9 cellular contexts compared by ENCODE assay signal in the genomic region with DNA sequence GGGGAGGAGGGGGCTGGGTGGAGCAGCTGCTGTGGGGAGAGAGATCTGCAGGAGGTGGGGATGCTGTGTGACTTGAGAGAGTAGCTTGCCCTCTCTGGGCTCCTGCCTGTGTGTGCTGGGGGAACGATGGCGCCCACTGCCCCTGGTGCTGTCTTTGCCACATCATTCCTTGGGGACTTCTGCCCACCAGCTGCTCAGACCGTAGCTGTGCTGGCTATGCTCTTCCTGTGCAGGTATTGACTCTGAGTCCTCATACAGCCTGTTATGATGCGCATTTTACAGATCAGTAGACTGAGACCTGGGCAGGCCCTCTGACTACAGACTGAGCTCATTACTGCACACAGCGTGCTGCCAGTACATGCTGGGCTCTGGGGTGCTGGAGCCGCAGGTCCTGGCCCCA. TPM values are rescaled to one million over a fixed set of nuclear protein-coding genes. Genes with fewer than 3 reads are reported as not detected.
DNase-seq lines count a peak whose midpoint lies in the region; ATAC-seq and TF ChIP-seq lines count a peak whose summit lies in the region.
"Had no signal": no experiment of that assay in that cellular context is flagged by ENCODE, and none has a peak within 500 bp of the region (broad histone marks: within the 10 kb centered on the region; RNA-seq: fewer than 3 reads in every experiment).

No MANE protein-coding gene starts in this region.

- CTCF ChIA-PET in Panc1 (lab: Charles Lee) = interaction anchor here (0.7 kb wide), 1 partner anchor 187 kb away, joined by 5 read pairs; no protein-coding TSS in a partner anchor

- H2AFZ ChIP-seq in fibroblast of lung (ENCODE audit: low read length) = no peak overlapping the region

- DNase-seq in Panc1 (ENCODE audit: low read depth, low spot score) (no peak), fibroblast of lung (ENCODE audit: low read depth in 2 of 2) (no peak), occipital lobe (lab: John Stamatoyannopoulos, UW) (no peak), HCEC 1CT (no peak), NCI-H226 (no peak)
- DNase-seq: NCI-H187 had no signal

- no TSS peak for BruUV-seq in Panc1 (replicated peaks; lab: Mats Ljungman, UMichigan)

- H3K27me3 ChIP-seq in BLaER1 treated with 17β-estradiol and CSF1 and Interleukin-3, amounts not matched to agents 10 nM and 100 nM = no peaks in the 10 kb centered on the region
- H3K27me3 ChIP-seq in Panc1 (ENCODE audit: control insufficient read depth, insufficient read depth, low read length) (no peaks in the 10 kb centered on the region), fibroblast of lung (ENCODE audit: control insufficient read depth, insufficient read depth, low read length) (no peaks in the 10 kb centered on the region), neutrophil (no peaks in the 10 kb centered on the region)

- peak overlapping the region; percentile 54 to 99 (median 97); a peak in 21 of 22 replicates for H3K27ac ChIP-seq in BLaER1 treated with 17β-estradiol and CSF1 and Interleukin-3, amounts not matched to agents 10 nM and 100 nM
- H3K27ac ChIP-seq in Panc1 (ENCODE audit: low read length) (peak overlapping the region; percentile 57), fibroblast of lung (ENCODE audit: insufficient read depth, low read length) (peak overlapping the region; percentile 2), neutrophil (peak overlapping the region; percentile 64)

- in situ Hi-C loops in Panc1 (cut with HindIII; ENCODE audit: low pct_unique_long_range_greater_than_20kb, low sequenced_read_pairs) = no loop called here

- POLR2A ChIA-PET in Panc1 (lab: Charles Lee) = no interaction called here

- H3K36me3 ChIP-seq in BLaER1 treated with 17β-estradiol and CSF1 and Interleukin-3, amounts not matched to agents 10 nM and 100 nM = peaks cover 42 to 100% (median 93%) of the 10 kb centered on the region in 11 experiments
- H3K36me3 ChIP-seq in Panc1 (ENCODE audit: control insufficient read depth, insufficient read depth, low read length) = no peaks in the 10 kb centered on the region
- peaks cover 11% of the 10 kb centered on the region for H3K36me3 ChIP-seq in fibroblast of lung (ENCODE audit: control insufficient read depth, insufficient read depth, low read length)
- H3K36me3 ChIP-seq in neutrophil = peaks cover 34% of the 10 kb centered on the region

- H4K20me1 ChIP-seq in BLaER1 treated with 17β-estradiol and CSF1 and Interleukin-3, amounts not matched to agents 10 nM and 100 nM = peaks cover 0 to 80% (median 45%) of the 10 kb centered on the region in 11 experiments; a peak in 14 of 22 replicates
- no peaks in the 10 kb centered on the region for H4K20me1 ChIP-seq in fibroblast of lung (ENCODE audit: control insufficient read depth, extremely low read depth, insufficient read depth, low read length)

- H3K4me2 ChIP-seq in BLaER1 treated with 17β-estradiol and CSF1 and Interleukin-3, amounts not matched to agents 10 nM and 100 nM = peak overlapping the region; percentile 82 to 91 (median 87)
- H3K4me2 ChIP-seq in fibroblast of lung (ENCODE audit: extremely low read depth, insufficient read depth, low read length) = no peak overlapping the region

- H3K79me2 ChIP-seq in fibroblast of lung (ENCODE audit: control insufficient read depth, insufficient read depth, low read length) = peaks cover 19% of the 10 kb centered on the region

- H3K9ac ChIP-seq in BLaER1 treated with 17β-estradiol and CSF1 and Interleukin-3, amounts not matched to agents 10 nM and 100 nM = peak overlapping the region; percentile 56 to 91 (median 71); a peak in 21 of 22 replicates
- H3K9ac ChIP-seq in fibroblast of lung (ENCODE audit: insufficient read depth, low read length) = no peak overlapping the region

- TF ChIP-seq CTCF in Panc1 (IDR thresholded peaks at IDR 0.05) = no peak
- TF ChIP-seq CTCF in fibroblast of lung (conservative IDR thresholded peaks at IDR 0.05 in 1 of 2, IDR thresholded peaks at IDR 0.05 in 1 of 2; ENCODE audit: low read depth in 1 of 2, low read length in 2 of 2) = no peak
- TF ChIP-seq CTCF in neutrophil (IDR thresholded peaks at IDR 0.05) = no peak

- ATAC-seq in Panc1 = no peak
- ATAC-seq in GM18870 (IDR thresholded peaks at IDR 0.05; ENCODE audit: unreplicated experiment) = no peak

- peaks cover 78 to 100% (median 98%) of the 10 kb centered on the region in 10 experiments for H3K4me1 ChIP-seq in BLaER1 treated with 17β-estradiol and CSF1 and Interleukin-3, amounts not matched to agents 10 nM and 100 nM
- H3K4me1 ChIP-seq in Panc1 (ENCODE audit: control insufficient read depth, insufficient read depth, low read length) (peaks cover 24% of the 10 kb centered on the region), fibroblast of lung (ENCODE audit: control insufficient read depth, extremely low read depth, insufficient read depth, low read length) (peaks cover 14% of the 10 kb centered on the region), neutrophil (ENCODE audit: control insufficient read depth in 1 of 2, insufficient read depth in 1 of 2, low read depth in 1 of 2, low read length in 1 of 2) (peaks cover 17 to 32% of the 10 kb centered on the region in 2 experiments)

- intact Hi-C loops in Panc1 (cut with micrococcal nuclease; ENCODE audit: unreplicated experiment) = no loop called here

- H3K9me3 ChIP-seq in BLaER1 treated with 17β-estradiol and CSF1 and Interleukin-3, amounts not matched to agents 10 nM and 100 nM (replicated peaks in 1 of 11) = peaks cover 0 to 6% (median 0%) of the 10 kb centered on the region in 11 experiments; a peak in 2 of 22 replicates
- H3K9me3 ChIP-seq in Panc1 (ENCODE audit: control insufficient read depth, insufficient read depth, low read depth, low read length) (no peaks in the 10 kb centered on the region), fibroblast of lung (ENCODE audit: control insufficient read depth, insufficient read depth, low read depth, low read length) (no peaks in the 10 kb centered on the region), neutrophil (no peaks in the 10 kb centered on the region)

- H3K4me3 ChIP-seq in BLaER1 treated with 17β-estradiol and CSF1 and Interleukin-3, amounts not matched to agents 10 nM and 100 nM = peak overlapping the region in 7 of 10 experiments; percentile 7 to 60 (median 24); a peak in 7 of 20 replicates
- H3K4me3 ChIP-seq in Panc1 (ENCODE audit: low read depth in 2 of 2, low read length in 2 of 2) (no peak overlapping the region), fibroblast of lung (replicated peaks in 1 of 4; ENCODE audit: control extremely low read depth in 1 of 4, insufficient read depth in 1 of 4, low read depth in 3 of 4, low read length in 4 of 4) (no peak overlapping the region), neutrophil (ENCODE audit: low read depth in 1 of 2, low read length in 1 of 2) (no peak overlapping the region)

RNA-seq across cellular contexts. Expression of a gene that starts 51.1 kb away (rescaled TPM):
- 125 TPM for total RNA-seq in Panc1 (2021; ENCODE audit: unreplicated experiment)
- 163 TPM for polyA plus RNA-seq in Panc1 (2012; ENCODE audit: insufficient read length)
- 52.9 and 76.8 TPM in 2 replicates for total RNA-seq in fibroblast of lung
- 42.6 and 48.6 TPM in 2 replicates for polyA plus RNA-seq in fibroblast of lung
- 63.1 and 73.7 TPM in 2 replicates for polyA plus RNA-seq in fibroblast of lung (2012)
- 152 and 202 TPM in 2 replicates for polyA minus RNA-seq in fibroblast of lung (ENCODE audit: low replicate concordance)
- total RNA-seq in occipital lobe = 34.0 TPM

Comparison
In these comparisons a context has a peak if more than half of its experiments do, and no peak if none do; other contexts are left out.
1. H3K27ac ChIP-seq: peak in every context shown above with its lines; median percentile 97 in BLaER1 treated with 17β-estradiol and CSF1 and Interleukin-3, amounts not matched to agents 10 nM and 100 nM; 64 in neutrophil; 57 in Panc1; 2 in fibroblast of lung.
2. H3K4me3 ChIP-seq: peak in BLaER1 treated with 17β-estradiol and CSF1 and Interleukin-3, amounts not matched to agents 10 nM and 100 nM (7 of 10); none in Panc1 (0 of 2), fibroblast of lung (0 of 4) and neutrophil (0 of 2).